Comparison of ENCODE assay signal across 21 cellular contexts in genomic region chr4:19030048-19030447, GRCh38.
DNase-seq lines count a peak whose midpoint lies in the region; ATAC-seq and TF ChIP-seq lines count a peak whose summit lies in the region.
"Had no signal": no experiment of that assay in that cellular context is flagged by ENCODE, and none has a peak within 500 bp of the region (broad histone marks: within the 10 kb centered on the region; RNA-seq: fewer than 3 reads in every experiment).

No MANE protein-coding gene starts in this region.

- dilution Hi-C loops in IMR-90 (cut with HindIII; ENCODE audit: low sequenced_read_pairs, unreplicated experiment), result no loop called here

- H3K79me1 ChIP-seq in IMR-90 (ENCODE audit: low read depth in 1 of 2, low read length in 2 of 2), result no peaks in the 10 kb centered on the region
- H3K79me1 ChIP-seq in mesenchymal stem cell (replicated peaks; ENCODE audit: low read length, poor library complexity, severe bottlenecking), result no peaks in the 10 kb centered on the region

- peak; percentile 4 for DNase-seq in IMR-90
- peak; percentile 35 for DNase-seq in epithelial cell of proximal tubule (ENCODE audit: low read depth)
- DNase-seq in mesenchymal stem cell, result no peak
- no peak for DNase-seq in type B pancreatic cell (ENCODE audit: extremely low spot score, unreplicated experiment)
- no peak for DNase-seq in midbrain (lab: John Stamatoyannopoulos, UW)
- no peak for DNase-seq in NK-92 (lab: John Stamatoyannopoulos, UW; ENCODE audit: unreplicated experiment)
- DNase-seq in GF-D8 (lab: John Stamatoyannopoulos, UW), result no peak
- DNase-seq: activated CD4-positive, alpha-beta T cell treated with anti-CD3 and anti-CD28 coated beads, Interleukin-2, amount 50 U/mL, for 1 hour; activated gamma-delta T cell; adrenal gland; CD8-positive, alpha-beta memory T cell; central memory CD4-positive, alpha-beta T cell; DND-41; effector CD4-positive, alpha-beta T cell; glutamatergic neuron; NCI-H1105; NCI-H2171; NCI-H69 had no signal

- no peak overlapping the region for H3K18ac ChIP-seq in IMR-90 (ENCODE audit: low read depth, low read length)
- no peak overlapping the region for H3K18ac ChIP-seq in mesenchymal stem cell (ENCODE audit: low read depth in 1 of 2, low read length in 2 of 2)

- no CpG with 5 or more reads among the region's 2 CpGs for WGBS in IMR-90 (ENCODE audit: extremely low coverage in 2 of 2, insufficient read length in 1 of 2), 2 experiments
- 28% methylated on average over 2 of the region's 2 CpGs for WGBS in mesenchymal stem cell

- no peak overlapping the region for H2AK9ac ChIP-seq in IMR-90 (replicated peaks; ENCODE audit: low read depth, low read length, poor library complexity)

- TF ChIP-seq POLR2A in IMR-90 (IDR thresholded peaks at IDR 0.05; ENCODE audit: low read depth, low read length), result no peak

- TF ChIP-seq CTCF in IMR-90 (conservative IDR thresholded peaks at IDR 0.05; ENCODE audit: low read depth, low read length) (no peak), epithelial cell of proximal tubule (conservative IDR thresholded peaks at IDR 0.05; ENCODE audit: low read depth, low read length) (no peak), type B pancreatic cell (conservative IDR thresholded peaks at IDR 0.05) (no peak)

- peak; percentile 77 for ATAC-seq in IMR-90 (ENCODE audit: low read depth)
- ATAC-seq: natural killer cell treated with Interleukin-12 subunit alpha and Interleukin-12 subunit beta and Interleukin-15 and Interleukin-18, amount 100 ng/mL, for 72 hours had no signal

- POLR2A ChIA-PET in IMR-90 (lab: Charles Lee; ENCODE audit: unreplicated experiment), result no interaction called here

- H3K14ac ChIP-seq in IMR-90 (replicated peaks; ENCODE audit: low read depth, low read length) (no peak overlapping the region), mesenchymal stem cell (ENCODE audit: low read length in 2 of 2) (no peak overlapping the region)

- H3K27ac ChIP-seq in IMR-90 (ENCODE audit: insufficient read depth, low read length), result no peak overlapping the region
- H3K27ac ChIP-seq in mesenchymal stem cell (ENCODE audit: low read length, poor library complexity, severe bottlenecking), result peak overlapping the region; percentile 96
- H3K27ac ChIP-seq: adrenal gland, esophagus muscularis mucosa had no signal

- no peak overlapping the region for H3K23ac ChIP-seq in IMR-90 (ENCODE audit: low read depth, low read length)
- H3K23ac ChIP-seq in mesenchymal stem cell (ENCODE audit: low read length in 2 of 2), result no peak overlapping the region

- in situ Hi-C loops in IMR-90 (cut with MboI; ENCODE audit: low sequenced_read_pairs), result no loop called here

- peak overlapping the region; percentile 75 for H3K27ac Mint-ChIP-seq in type B pancreatic cell
- H3K27ac Mint-ChIP-seq: CD8-positive, alpha-beta memory T cell; memory B cell; natural killer cell treated with Interleukin-12 subunit alpha and Interleukin-12 subunit beta and Interleukin-15 and Interleukin-18, amount 100 ng/mL, for 72 hours had no signal

- H3K9me3 ChIP-seq in IMR-90 (ENCODE audit: control insufficient read depth, insufficient read depth, low read length) (no peaks in the 10 kb centered on the region), mesenchymal stem cell (ENCODE audit: control insufficient read depth, low read length) (no peaks in the 10 kb centered on the region)
- H3K9me3 ChIP-seq: adrenal gland, esophagus muscularis mucosa had no signal

- H3K27me3 Mint-ChIP-seq in type B pancreatic cell, result no peaks in the 10 kb centered on the region
- H3K27me3 Mint-ChIP-seq: CD8-positive, alpha-beta memory T cell; memory B cell; natural killer cell treated with Interleukin-12 subunit alpha and Interleukin-12 subunit beta and Interleukin-15 and Interleukin-18, amount 100 ng/mL, for 72 hours had no signal

- no peak overlapping the region for H3K4ac ChIP-seq in IMR-90 (ENCODE audit: low read depth, low read length)
- no peak overlapping the region for H3K4ac ChIP-seq in mesenchymal stem cell (ENCODE audit: low read depth in 1 of 2, low read length in 2 of 2)

- peaks cover 44% of the 10 kb centered on the region for H3K4me1 Mint-ChIP-seq in type B pancreatic cell (ENCODE audit: unreplicated experiment)
- H3K4me1 Mint-ChIP-seq: CD8-positive, alpha-beta memory T cell; memory B cell had no signal

- H3K36me3 Mint-ChIP-seq in type B pancreatic cell, result no peaks in the 10 kb centered on the region
- H3K36me3 Mint-ChIP-seq: CD8-positive, alpha-beta memory T cell; memory B cell; natural killer cell treated with Interleukin-12 subunit alpha and Interleukin-12 subunit beta and Interleukin-15 and Interleukin-18, amount 100 ng/mL, for 72 hours had no signal

- H2BK20ac ChIP-seq in IMR-90 (ENCODE audit: low read depth, low read length), result no peak overlapping the region

- no peak overlapping the region for H3K4me3 ChIP-seq in IMR-90 (ENCODE audit: insufficient read depth, low read depth, low read length)
- no peak overlapping the region for H3K4me3 ChIP-seq in epithelial cell of proximal tubule (ENCODE audit: low read depth, low read length)
- H3K4me3 ChIP-seq in mesenchymal stem cell (ENCODE audit: insufficient read depth in 1 of 2, low read depth in 1 of 2, low read length in 2 of 2), result no peak overlapping the region
- H3K4me3 ChIP-seq: adrenal gland, esophagus muscularis mucosa had no signal

- H3K4me2 ChIP-seq in IMR-90 (ENCODE audit: low read depth, low read length) (peak overlapping the region; percentile 40; the same call in 1 of the 2 replicates), mesenchymal stem cell (ENCODE audit: low read length, poor library complexity, severe bottlenecking) (peak overlapping the region; percentile 22)

- no peaks in the 10 kb centered on the region for H3K4me1 ChIP-seq in IMR-90 (ENCODE audit: control insufficient read depth, insufficient read depth, low read length)
- H3K4me1 ChIP-seq in mesenchymal stem cell (ENCODE audit: control insufficient read depth, insufficient read depth, low read depth, low read length), result peaks cover 4% of the 10 kb centered on the region
- H3K4me1 ChIP-seq: adrenal gland had no signal

- H3K36me3 ChIP-seq in IMR-90 (ENCODE audit: control insufficient read depth, insufficient read depth, low read length) (no peaks in the 10 kb centered on the region), mesenchymal stem cell (ENCODE audit: control insufficient read depth in 1 of 2, insufficient read depth in 2 of 2, low read depth in 1 of 2, low read length in 2 of 2) (no peaks in the 10 kb centered on the region)
- H3K36me3 ChIP-seq: adrenal gland, esophagus muscularis mucosa had no signal

- no peak overlapping the region for H2AK5ac ChIP-seq in IMR-90 (ENCODE audit: low read depth, low read length)
- no peak overlapping the region for H2AK5ac ChIP-seq in mesenchymal stem cell (ENCODE audit: low read length, severe bottlenecking)

- H3K27me3 ChIP-seq in IMR-90 (ENCODE audit: control insufficient read depth, insufficient read depth, low read length) (no peaks in the 10 kb centered on the region), mesenchymal stem cell (ENCODE audit: control insufficient read depth in 1 of 2, insufficient read depth in 1 of 2, low read length in 2 of 2) (no peaks in the 10 kb centered on the region)
- H3K27me3 ChIP-seq: adrenal gland, esophagus muscularis mucosa had no signal

- H4K5ac ChIP-seq in IMR-90 (ENCODE audit: low read depth, low read length), result no peak overlapping the region

- H2BK12ac ChIP-seq in mesenchymal stem cell (ENCODE audit: low read length in 2 of 2), result no peak overlapping the region

- H4K8ac ChIP-seq in IMR-90 (ENCODE audit: low read depth in 2 of 2, low read length in 2 of 2), result no peak overlapping the region
- no peak overlapping the region for H4K8ac ChIP-seq in mesenchymal stem cell (ENCODE audit: low read length)

- no peak overlapping the region for H3K9ac ChIP-seq in IMR-90 (ENCODE audit: low read depth, low read length)
- no peak overlapping the region for H3K9ac ChIP-seq in mesenchymal stem cell (ENCODE audit: low read length)

- H4K91ac ChIP-seq in IMR-90 (ENCODE audit: insufficient read depth, low read depth, low read length) (no peak overlapping the region), mesenchymal stem cell (ENCODE audit: low read length) (no peak overlapping the region)

- H2BK15ac ChIP-seq in IMR-90 (ENCODE audit: low read depth, low read length), result no peak overlapping the region
- no peak overlapping the region for H2BK15ac ChIP-seq in mesenchymal stem cell (ENCODE audit: low read depth, poor library complexity, severe bottlenecking)

- no peak overlapping the region for H2AFZ ChIP-seq in IMR-90 (replicated peaks; ENCODE audit: low read length, poor library complexity)
- no peak overlapping the region for H2AFZ ChIP-seq in mesenchymal stem cell (ENCODE audit: low read depth, low read length)

- no peak overlapping the region for H3K56ac ChIP-seq in IMR-90 (ENCODE audit: extremely low read depth, insufficient read depth, low read length)

- H2BK120ac ChIP-seq in IMR-90 (ENCODE audit: low read depth, low read length), result no peak overlapping the region
- H2BK120ac ChIP-seq in mesenchymal stem cell (ENCODE audit: low read depth, low read length), result no peak overlapping the region

- H2BK5ac ChIP-seq in IMR-90 (ENCODE audit: low read depth, low read length, poor library complexity, severe bottlenecking), result no peak overlapping the region
- H2BK5ac ChIP-seq in mesenchymal stem cell (ENCODE audit: low read depth, low read length, poor library complexity, severe bottlenecking), result no peak overlapping the region

- no peaks in the 10 kb centered on the region for H4K20me1 ChIP-seq in IMR-90 (ENCODE audit: insufficient read depth, low read length)

- intact Hi-C loops in IMR-90 (cut with micrococcal nuclease), result no loop called here

- H3K4me3 Mint-ChIP-seq in type B pancreatic cell, result peak overlapping the region; percentile 70
- H3K4me3 Mint-ChIP-seq: CD8-positive, alpha-beta memory T cell; memory B cell; natural killer cell treated with Interleukin-12 subunit alpha and Interleukin-12 subunit beta and Interleukin-15 and Interleukin-18, amount 100 ng/mL, for 72 hours had no signal

- H3K9me3 Mint-ChIP-seq in type B pancreatic cell, result peaks cover 14% of the 10 kb centered on the region
- H3K9me3 Mint-ChIP-seq: memory B cell had no signal

- BruUV-seq in IMR-90 (replicated peaks; lab: Mats Ljungman, UMichigan), result no TSS peak

- no peaks in the 10 kb centered on the region for H3K9me1 ChIP-seq in IMR-90 (ENCODE audit: insufficient read depth, low read length)

- no peak for TF ChIP-seq RAD21 in IMR-90 (IDR thresholded peaks at IDR 0.05; ENCODE audit: low read length)

- CTCF ChIA-PET in IMR-90 (lab: Yijun Ruan, JAX), result no interaction called here

TF ChIP-seq in IMR-90, 13 proteins besides CTCF, POLR2A, EP300 and RAD21:
- TF ChIP-seq CEBPB (IDR thresholded peaks at IDR 0.05; ENCODE audit: low read depth, low read length) (no peak), SMC3 (IDR thresholded peaks at IDR 0.05; ENCODE audit: low read depth, low read length) (no peak), MAFK (IDR thresholded peaks at IDR 0.05; ENCODE audit: low read depth, low read length) (no peak), FOS (IDR thresholded peaks at IDR 0.05; ENCODE audit: low read depth, low read length) (no peak), CHD1 (IDR thresholded peaks at IDR 0.05; ENCODE audit: low read depth, low read length) (no peak), MXI1 (IDR thresholded peaks at IDR 0.05; ENCODE audit: borderline replicate concordance, low read depth, low read length) (no peak)
TF ChIP-seq in IMR-90: peak in this region for 0.

Comparison
In these comparisons a context has a peak if more than half of its experiments do, and no peak if none do; other contexts are left out.
1. DNase-seq: peak in IMR-90 (single experiment) and epithelial cell of proximal tubule (single experiment); none in mesenchymal stem cell (single experiment), type B pancreatic cell (single experiment), midbrain (single experiment), NK-92 (single experiment) and GF-D8 (single experiment).